In genomic region chr2:55768991-55769390, GRCh38 we compare ENCODE assay signal across 25 cellular contexts.
"Had no signal": no experiment of that assay in that cellular context is flagged by ENCODE, and none has a peak within 500 bp of the region (broad histone marks: within the 10 kb centered on the region; RNA-seq: fewer than 3 reads in every experiment).

No MANE protein-coding gene starts in this region.

- DNase-seq: activated CD4-positive, alpha-beta T cell treated with anti-CD3 and anti-CD28 coated beads, Interleukin-2, amount 10 ng/mL, durations not matched to agents 7 days and 5 days; activated CD4-positive, CD25-positive, alpha-beta regulatory T cell treated with anti-CD3 and anti-CD28 coated beads, Interleukin-2, amount 50 U/mL, for 72 hours; activated CD8-positive, alpha-beta T cell treated with anti-CD3 and anti-CD28 coated beads for 36 hours; activated naive CD4-positive, alpha-beta T cell; activated T-cell treated with anti-CD3 and anti-CD28 coated beads, Interleukin-2, amount 50 U/mL, for 4 hours; anterior cingulate cortex; body of pancreas; cortex of kidney; effector memory CD8-positive, alpha-beta T cell; hippocampal formation; kidney; left colon; mesenchymal stem cell; naive thymus-derived CD8-positive, alpha-beta T cell; pancreas; sigmoid colon; stimulated activated CD4-positive, alpha-beta T cell treated with anti-CD3 and anti-CD28 coated beads, Interleukin-1b, Interleukin-23, amount 100 ng/mL, for 48 hours; stimulated activated naive B cell treated with anti-CD40 and anti-IgM and Interleukin-4, amounts not matched to agents 10 μg/mL and 1 μg/mL and 100 μg/mL, for 72 hours; stomach; T-helper 17 cell; T1000; tibial artery; upper lobe of right lung had no signal

- ATAC-seq: activated CD8-positive, alpha-beta T cell treated with anti-CD3 and anti-CD28 coated beads for 36 hours; activated T-cell treated with anti-CD3 and anti-CD28 coated beads, Interleukin-2, amount 50 U/mL, for 4 hours; body of pancreas; effector memory CD8-positive, alpha-beta T cell; left colon; naive thymus-derived CD8-positive, alpha-beta T cell; pancreas; stimulated activated naive B cell treated with anti-CD40 and anti-IgM and Interleukin-4, amounts not matched to agents 10 μg/mL and 1 μg/mL and 100 μg/mL, for 72 hours; T-helper 17 cell; upper lobe of right lung had no signal

- H3K4me3 ChIP-seq: body of pancreas, pancreas, prostate gland, sigmoid colon, smooth muscle cell, stomach, tibial artery, upper lobe of right lung had no signal
